20 cellular contexts compared by ENCODE assay signal in genomic region chr4:145891958-145892357, GRCh38. TPM values are rescaled to one million over a fixed set of nuclear protein-coding genes. Genes with fewer than 3 reads are reported as not detected.
A peak's percentile ranks its signal among the peaks of the same experiment; 100 is the strongest.
DNase-seq lines count a peak whose midpoint lies in the region; ATAC-seq and TF ChIP-seq lines count a peak whose summit lies in the region.
"Had no signal": no experiment of that assay in that cellular context is flagged by ENCODE, and none has a peak within 500 bp of the region (broad histone marks: within the 10 kb centered on the region; RNA-seq: fewer than 3 reads in every experiment).

No MANE protein-coding gene starts in this region.

- ATAC-seq in left cardiac atrium: no peak
- ATAC-seq in omental fat pad (ENCODE audit: low FRiP score): no peak
- ATAC-seq: activated T-cell treated with anti-CD3 and anti-CD28 coated beads, Interleukin-2, amount 50 U/mL, for 4 hours; T-helper 17 cell had no signal

- H3K36me3 ChIP-seq in cardiac muscle cell: peaks cover 10% of the 10 kb centered on the region

- no peaks in the 10 kb centered on the region for H3K9me3 ChIP-seq in cardiac muscle cell (ENCODE audit: low read depth)
- H3K9me3 ChIP-seq: BLaER1, upper lobe of left lung had no signal

- in situ Hi-C loops in astrocyte of the spinal cord (cut with HindIII; ENCODE audit: low sequenced_read_pairs): no loop called here

- H3K27me3 ChIP-seq in cardiac muscle cell: no peaks in the 10 kb centered on the region
- H3K27me3 ChIP-seq: BLaER1, upper lobe of left lung had no signal

- TF ChIP-seq CTCF in cardiac muscle cell (IDR thresholded peaks at IDR 0.05; ENCODE audit: low read depth, low read length) (no peak), astrocyte of the spinal cord (IDR thresholded peaks at IDR 0.05; ENCODE audit: low read depth, low read length) (peak; percentile 3), omental fat pad (IDR thresholded peaks at IDR 0.05) (no peak)

- intact Hi-C loops in left cardiac atrium (cut with DNase I): no loop called here

- H3K4me3 ChIP-seq in cardiac muscle cell (no peak overlapping the region), astrocyte of the spinal cord (ENCODE audit: low read depth, low read length) (no peak overlapping the region)
- H3K4me3 ChIP-seq: BLaER1, SK-N-MC, upper lobe of left lung had no signal

- DNase-seq in cardiac muscle cell (ENCODE audit: low read depth in 1 of 2, low spot score in 1 of 2) (no peak), left cardiac atrium (no peak), astrocyte of the spinal cord (ENCODE audit: low read depth, low spot score) (no peak), iPS-NIHi11 (ENCODE audit: low spot score) (peak; percentile 17), omental fat pad (ENCODE audit: low spot score) (no peak), NCI-H2029 treated with DMSO at 0.1 percent for 48 hours (lab: John Stamatoyannopoulos, UW) (no peak), NCI-H446 (lab: John Stamatoyannopoulos, UW) (no peak)
- DNase-seq in stimulated activated naive CD4-positive, alpha-beta T cell (lab: John Stamatoyannopoulos, UW): no peak
- DNase-seq: activated CD4-positive, alpha-beta T cell treated with anti-CD3 and anti-CD28 coated beads for 48 hours; activated naive CD4-positive, alpha-beta T cell; activated T-cell treated with anti-CD3 and anti-CD28 coated beads, Interleukin-2, amount 50 U/mL, for 4 hours; amniotic stem cell; COR-L47; DND-41; Karpas-422; MV-4-11; T-helper 17 cell; upper lobe of left lung had no signal

- H3K27ac ChIP-seq in cardiac muscle cell: peak overlapping the region; percentile 51
- H3K27ac ChIP-seq: BLaER1, SK-N-MC, upper lobe of left lung had no signal

- peaks cover 31% of the 10 kb centered on the region for H3K4me1 ChIP-seq in cardiac muscle cell (ENCODE audit: low read depth)

RNA-seq across cellular contexts. Expression of gene ZNF827, which starts 46.7 kb away (rescaled TPM):
- 32.3 and 37.3 TPM in 2 replicates for total RNA-seq in cardiac muscle cell
- 8.9 and 13.2 TPM in 2 replicates for polyA plus RNA-seq in cardiac muscle cell
- total RNA-seq in left cardiac atrium: 10 to 100 TPM; 13.3 to 17.9 TPM
- 10 to 100 TPM in 1 of 4 donors, 1 to 10 TPM in 3; 5.2 to 11.8 (median 7.1) TPM for total RNA-seq in omental fat pad
